ENCODE assay signal across 1 cellular context in the genomic region with DNA sequence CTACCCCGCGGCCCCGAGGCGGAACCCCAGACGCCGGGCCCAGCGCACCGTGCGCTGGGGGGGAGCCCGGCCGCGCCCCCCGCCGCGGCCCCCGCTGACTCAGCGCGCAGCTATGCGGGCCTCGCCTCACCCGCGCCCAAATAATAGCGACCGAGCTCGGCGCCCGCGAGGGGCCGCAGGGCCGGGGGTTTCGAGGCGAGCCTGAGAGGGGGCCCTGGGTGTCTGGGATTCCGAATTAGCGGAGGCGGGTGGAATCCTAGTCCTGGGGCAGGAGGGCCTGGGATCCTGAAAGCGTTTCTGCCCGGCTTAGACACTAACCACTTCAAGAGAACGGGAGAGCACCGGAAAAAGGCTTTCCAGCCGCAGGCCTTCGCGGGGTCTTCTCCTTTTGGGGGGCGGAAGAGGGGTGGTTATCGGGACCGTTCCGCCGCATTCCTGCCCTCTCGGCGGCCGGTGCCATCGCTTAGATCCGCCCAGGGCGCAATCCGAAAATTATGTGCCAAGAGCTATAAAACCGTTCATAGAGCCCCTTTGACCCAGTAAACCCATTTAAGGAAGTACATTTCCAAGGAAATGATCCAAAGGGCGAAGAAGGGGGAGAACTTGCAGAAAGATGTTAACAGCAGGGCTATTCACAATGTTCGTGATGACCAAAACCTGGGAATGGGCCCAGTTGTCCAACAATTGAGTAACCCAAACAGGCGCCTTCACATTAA.
TF ChIP-seq lines count a peak whose summit lies in the region.

No MANE protein-coding gene starts in this region.

TF ChIP-seq in HepG2, 621 proteins besides CTCF, POLR2A, EP300 and RAD21 (continued from another document and continues in another):
- TF ChIP-seq, protein P1, sequence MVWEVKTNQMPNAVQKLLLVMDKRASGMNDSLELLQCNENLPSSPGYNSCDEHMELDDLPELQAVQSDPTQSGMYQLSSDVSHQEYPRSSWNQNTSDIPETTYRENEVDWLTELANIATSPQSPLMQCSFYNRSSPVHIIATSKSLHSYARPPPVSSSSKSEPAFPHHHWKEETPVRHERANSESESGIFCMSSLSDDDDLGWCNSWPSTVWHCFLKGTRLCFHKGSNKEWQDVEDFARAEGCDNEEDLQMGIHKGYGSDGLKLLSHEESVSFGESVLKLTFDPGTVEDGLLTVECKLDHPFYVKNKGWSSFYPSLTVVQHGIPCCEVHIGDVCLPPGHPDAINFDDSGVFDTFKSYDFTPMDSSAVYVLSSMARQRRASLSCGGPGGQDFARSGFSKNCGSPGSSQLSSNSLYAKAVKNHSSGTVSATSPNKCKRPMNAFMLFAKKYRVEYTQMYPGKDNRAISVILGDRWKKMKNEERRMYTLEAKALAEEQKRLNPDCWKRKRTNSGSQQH (CRISPR knock-in tag; IDR thresholded peaks at IDR 0.05; ENCODE audit: low read depth): no peak; the same call in 1 of the 2 replicates
- TF ChIP-seq, protein P2, sequence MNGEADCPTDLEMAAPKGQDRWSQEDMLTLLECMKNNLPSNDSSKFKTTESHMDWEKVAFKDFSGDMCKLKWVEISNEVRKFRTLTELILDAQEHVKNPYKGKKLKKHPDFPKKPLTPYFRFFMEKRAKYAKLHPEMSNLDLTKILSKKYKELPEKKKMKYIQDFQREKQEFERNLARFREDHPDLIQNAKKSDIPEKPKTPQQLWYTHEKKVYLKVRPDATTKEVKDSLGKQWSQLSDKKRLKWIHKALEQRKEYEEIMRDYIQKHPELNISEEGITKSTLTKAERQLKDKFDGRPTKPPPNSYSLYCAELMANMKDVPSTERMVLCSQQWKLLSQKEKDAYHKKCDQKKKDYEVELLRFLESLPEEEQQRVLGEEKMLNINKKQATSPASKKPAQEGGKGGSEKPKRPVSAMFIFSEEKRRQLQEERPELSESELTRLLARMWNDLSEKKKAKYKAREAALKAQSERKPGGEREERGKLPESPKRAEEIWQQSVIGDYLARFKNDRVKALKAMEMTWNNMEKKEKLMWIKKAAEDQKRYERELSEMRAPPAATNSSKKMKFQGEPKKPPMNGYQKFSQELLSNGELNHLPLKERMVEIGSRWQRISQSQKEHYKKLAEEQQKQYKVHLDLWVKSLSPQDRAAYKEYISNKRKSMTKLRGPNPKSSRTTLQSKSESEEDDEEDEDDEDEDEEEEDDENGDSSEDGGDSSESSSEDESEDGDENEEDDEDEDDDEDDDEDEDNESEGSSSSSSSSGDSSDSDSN (CRISPR knock-in tag; IDR thresholded peaks at IDR 0.05): peak; percentile 81
- TF ChIP-seq ZNF567 (CRISPR knock-in tag; IDR thresholded peaks at IDR 0.05; ENCODE audit: borderline replicate concordance) (peak; percentile 55; the same call in 1 of the 2 replicates), NFATC3 (CRISPR knock-in tag; IDR thresholded peaks at IDR 0.05) (peak; percentile 69; the same call in 1 of the 2 replicates), ZNF556 (CRISPR knock-in tag; IDR thresholded peaks at IDR 0.05; ENCODE audit: borderline replicate concordance) (peak; percentile 68), SOX13 (IDR thresholded peaks at IDR 0.05) (no peak), SOX13 (CRISPR knock-in tag; conservative IDR thresholded peaks at IDR 0.05 in 1 of 2, IDR thresholded peaks at IDR 0.05 in 1 of 2) (peak in 1 of 2 experiments; percentile 71; a peak in 2 of 4 replicates), PHF5A (CRISPR knock-in tag; IDR thresholded peaks at IDR 0.05; ENCODE audit: low read depth, unreplicated experiment) (no peak), CREB1 (IDR thresholded peaks at IDR 0.05) (no peak), CREB1 (CRISPR knock-in tag; IDR thresholded peaks at IDR 0.05) (no peak), ZNF296 (CRISPR knock-in tag; conservative IDR thresholded peaks at IDR 0.05) (no peak), ATF1 (CRISPR knock-in tag; IDR thresholded peaks at IDR 0.05) (no peak), ZFX (CRISPR knock-in tag; IDR thresholded peaks at IDR 0.05; ENCODE audit: low read depth) (peak; percentile 85), MYNN (CRISPR knock-in tag; IDR thresholded peaks at IDR 0.05; ENCODE audit: low read depth) (no peak), ZNF792 (CRISPR knock-in tag; IDR thresholded peaks at IDR 0.05) (peak; percentile 11; the same call in 1 of the 2 replicates), KLF9 (CRISPR knock-in tag; IDR thresholded peaks at IDR 0.05; ENCODE audit: low read depth) (no peak), ARHGAP35 (CRISPR knock-in tag; IDR thresholded peaks at IDR 0.05; ENCODE audit: borderline replicate concordance) (no peak), ZNF501 (CRISPR knock-in tag; IDR thresholded peaks at IDR 0.05) (peak; percentile 94), IKZF1 (IDR thresholded peaks at IDR 0.05) (no peak), RAD51 (IDR thresholded peaks at IDR 0.05; ENCODE audit: borderline replicate concordance) (no peak), TBL1XR1 (IDR thresholded peaks at IDR 0.05; ENCODE audit: borderline replicate concordance, low read length, partially characterized antibody) (peak; percentile 17), ELF4 (CRISPR knock-in tag; IDR thresholded peaks at IDR 0.05; ENCODE audit: borderline replicate concordance) (peak; percentile 59; the same call in 1 of the 2 replicates), TARDBP (CRISPR knock-in tag; IDR thresholded peaks at IDR 0.05) (no peak), ESRRA (CRISPR knock-in tag; IDR thresholded peaks at IDR 0.05; ENCODE audit: low read depth) (no peak), ZNF20 (CRISPR knock-in tag; IDR thresholded peaks at IDR 0.05) (no peak), RXRB (CRISPR knock-in tag; IDR thresholded peaks at IDR 0.05; ENCODE audit: borderline replicate concordance) (no peak), SIN3B (IDR thresholded peaks at IDR 0.05; ENCODE audit: low read length) (no peak), EEA1 (CRISPR knock-in tag; IDR thresholded peaks at IDR 0.05; ENCODE audit: borderline replicate concordance) (no peak), REXO4 (CRISPR knock-in tag; IDR thresholded peaks at IDR 0.05; ENCODE audit: borderline replicate concordance) (no peak), HNF4A (CRISPR knock-in tag; IDR thresholded peaks at IDR 0.05) (0 out of 2 replicates have a peak, but pooled peaks have one; percentile 42), MEIS2 (CRISPR knock-in tag; IDR thresholded peaks at IDR 0.05) (no peak; the same call in 1 of the 2 replicates), ZNF10 (CRISPR knock-in tag; IDR thresholded peaks at IDR 0.05; ENCODE audit: borderline replicate concordance, low read depth) (no peak), SALL2 (CRISPR knock-in tag; IDR thresholded peaks at IDR 0.05) (peak; percentile 66; the same call in 1 of the 2 replicates), CCAR2 (optimal IDR thresholded peaks at IDR 0.05; ENCODE audit: low read depth, low read length) (no peak), NFYB (CRISPR knock-in tag; IDR thresholded peaks at IDR 0.05) (no peak; the same call in 1 of the 2 replicates), GPN1 (CRISPR knock-in tag; IDR thresholded peaks at IDR 0.05; ENCODE audit: borderline replicate concordance) (no peak), HDAC1 (CRISPR knock-in tag; IDR thresholded peaks at IDR 0.05) (peak; percentile 51)
- TF ChIP-seq, protein P3, sequence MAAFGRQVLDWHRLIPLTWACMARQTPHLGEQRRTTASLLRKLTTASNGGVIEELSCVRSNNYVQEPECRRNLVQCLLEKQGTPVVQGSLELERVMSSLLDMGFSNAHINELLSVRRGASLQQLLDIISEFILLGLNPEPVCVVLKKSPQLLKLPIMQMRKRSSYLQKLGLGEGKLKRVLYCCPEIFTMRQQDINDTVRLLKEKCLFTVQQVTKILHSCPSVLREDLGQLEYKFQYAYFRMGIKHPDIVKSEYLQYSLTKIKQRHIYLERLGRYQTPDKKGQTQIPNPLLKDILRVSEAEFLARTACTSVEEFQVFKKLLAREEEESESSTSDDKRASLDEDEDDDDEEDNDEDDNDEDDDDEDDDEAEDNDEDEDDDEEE (CRISPR knock-in tag; IDR thresholded peaks at IDR 0.05): peak; percentile 93
- TF ChIP-seq, protein P4, sequence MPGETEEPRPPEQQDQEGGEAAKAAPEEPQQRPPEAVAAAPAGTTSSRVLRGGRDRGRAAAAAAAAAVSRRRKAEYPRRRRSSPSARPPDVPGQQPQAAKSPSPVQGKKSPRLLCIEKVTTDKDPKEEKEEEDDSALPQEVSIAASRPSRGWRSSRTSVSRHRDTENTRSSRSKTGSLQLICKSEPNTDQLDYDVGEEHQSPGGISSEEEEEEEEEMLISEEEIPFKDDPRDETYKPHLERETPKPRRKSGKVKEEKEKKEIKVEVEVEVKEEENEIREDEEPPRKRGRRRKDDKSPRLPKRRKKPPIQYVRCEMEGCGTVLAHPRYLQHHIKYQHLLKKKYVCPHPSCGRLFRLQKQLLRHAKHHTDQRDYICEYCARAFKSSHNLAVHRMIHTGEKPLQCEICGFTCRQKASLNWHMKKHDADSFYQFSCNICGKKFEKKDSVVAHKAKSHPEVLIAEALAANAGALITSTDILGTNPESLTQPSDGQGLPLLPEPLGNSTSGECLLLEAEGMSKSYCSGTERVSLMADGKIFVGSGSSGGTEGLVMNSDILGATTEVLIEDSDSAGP (CRISPR knock-in tag; IDR thresholded peaks at IDR 0.05; ENCODE audit: borderline replicate concordance): peak; percentile 60
- TF ChIP-seq, protein P5, sequence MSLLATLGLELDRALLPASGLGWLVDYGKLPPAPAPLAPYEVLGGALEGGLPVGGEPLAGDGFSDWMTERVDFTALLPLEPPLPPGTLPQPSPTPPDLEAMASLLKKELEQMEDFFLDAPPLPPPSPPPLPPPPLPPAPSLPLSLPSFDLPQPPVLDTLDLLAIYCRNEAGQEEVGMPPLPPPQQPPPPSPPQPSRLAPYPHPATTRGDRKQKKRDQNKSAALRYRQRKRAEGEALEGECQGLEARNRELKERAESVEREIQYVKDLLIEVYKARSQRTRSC (CRISPR knock-in tag; IDR thresholded peaks at IDR 0.05; ENCODE audit: low read depth): peak; percentile 82; the same call in 1 of the 2 replicates
- TF ChIP-seq, protein P6, sequence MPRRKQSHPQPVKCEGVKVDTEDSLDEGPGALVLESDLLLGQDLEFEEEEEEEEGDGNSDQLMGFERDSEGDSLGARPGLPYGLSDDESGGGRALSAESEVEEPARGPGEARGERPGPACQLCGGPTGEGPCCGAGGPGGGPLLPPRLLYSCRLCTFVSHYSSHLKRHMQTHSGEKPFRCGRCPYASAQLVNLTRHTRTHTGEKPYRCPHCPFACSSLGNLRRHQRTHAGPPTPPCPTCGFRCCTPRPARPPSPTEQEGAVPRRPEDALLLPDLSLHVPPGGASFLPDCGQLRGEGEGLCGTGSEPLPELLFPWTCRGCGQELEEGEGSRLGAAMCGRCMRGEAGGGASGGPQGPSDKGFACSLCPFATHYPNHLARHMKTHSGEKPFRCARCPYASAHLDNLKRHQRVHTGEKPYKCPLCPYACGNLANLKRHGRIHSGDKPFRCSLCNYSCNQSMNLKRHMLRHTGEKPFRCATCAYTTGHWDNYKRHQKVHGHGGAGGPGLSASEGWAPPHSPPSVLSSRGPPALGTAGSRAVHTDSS (CRISPR knock-in tag; conservative IDR thresholded peaks at IDR 0.05): no peak
- TF ChIP-seq, protein P7, sequence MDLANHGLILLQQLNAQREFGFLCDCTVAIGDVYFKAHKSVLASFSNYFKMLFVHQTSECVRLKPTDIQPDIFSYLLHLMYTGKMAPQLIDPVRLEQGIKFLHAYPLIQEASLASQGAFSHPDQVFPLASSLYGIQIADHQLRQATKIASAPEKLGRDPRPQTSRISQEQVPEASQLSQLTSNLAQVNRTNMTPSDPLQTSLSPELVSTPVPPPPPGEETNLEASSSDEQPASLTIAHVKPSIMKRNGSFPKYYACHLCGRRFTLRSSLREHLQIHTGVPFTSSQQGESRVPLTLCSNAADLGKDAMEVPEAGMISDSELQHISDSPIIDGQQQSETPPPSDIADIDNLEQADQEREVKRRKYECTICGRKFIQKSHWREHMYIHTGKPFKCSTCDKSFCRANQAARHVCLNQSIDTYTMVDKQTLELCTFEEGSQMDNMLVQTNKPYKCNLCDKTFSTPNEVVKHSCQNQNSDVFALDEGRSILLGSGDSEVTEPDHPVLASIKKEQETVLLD (CRISPR knock-in tag; IDR thresholded peaks at IDR 0.05; ENCODE audit: low read depth): peak; percentile 56; the same call in 1 of the 2 replicates
- TF ChIP-seq, protein P8, sequence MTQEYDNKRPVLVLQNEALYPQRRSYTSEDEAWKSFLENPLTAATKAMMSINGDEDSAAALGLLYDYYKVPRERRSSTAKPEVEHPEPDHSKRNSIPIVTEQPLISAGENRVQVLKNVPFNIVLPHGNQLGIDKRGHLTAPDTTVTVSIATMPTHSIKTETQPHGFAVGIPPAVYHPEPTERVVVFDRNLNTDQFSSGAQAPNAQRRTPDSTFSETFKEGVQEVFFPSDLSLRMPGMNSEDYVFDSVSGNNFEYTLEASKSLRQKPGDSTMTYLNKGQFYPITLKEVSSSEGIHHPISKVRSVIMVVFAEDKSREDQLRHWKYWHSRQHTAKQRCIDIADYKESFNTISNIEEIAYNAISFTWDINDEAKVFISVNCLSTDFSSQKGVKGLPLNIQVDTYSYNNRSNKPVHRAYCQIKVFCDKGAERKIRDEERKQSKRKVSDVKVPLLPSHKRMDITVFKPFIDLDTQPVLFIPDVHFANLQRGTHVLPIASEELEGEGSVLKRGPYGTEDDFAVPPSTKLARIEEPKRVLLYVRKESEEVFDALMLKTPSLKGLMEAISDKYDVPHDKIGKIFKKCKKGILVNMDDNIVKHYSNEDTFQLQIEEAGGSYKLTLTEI (CRISPR knock-in tag; conservative IDR thresholded peaks at IDR 0.05): no peak
- TF ChIP-seq, protein P9, sequence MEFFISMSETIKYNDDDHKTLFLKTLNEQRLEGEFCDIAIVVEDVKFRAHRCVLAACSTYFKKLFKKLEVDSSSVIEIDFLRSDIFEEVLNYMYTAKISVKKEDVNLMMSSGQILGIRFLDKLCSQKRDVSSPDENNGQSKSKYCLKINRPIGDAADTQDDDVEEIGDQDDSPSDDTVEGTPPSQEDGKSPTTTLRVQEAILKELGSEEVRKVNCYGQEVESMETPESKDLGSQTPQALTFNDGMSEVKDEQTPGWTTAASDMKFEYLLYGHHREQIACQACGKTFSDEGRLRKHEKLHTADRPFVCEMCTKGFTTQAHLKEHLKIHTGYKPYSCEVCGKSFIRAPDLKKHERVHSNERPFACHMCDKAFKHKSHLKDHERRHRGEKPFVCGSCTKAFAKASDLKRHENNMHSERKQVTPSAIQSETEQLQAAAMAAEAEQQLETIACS (CRISPR knock-in tag; IDR thresholded peaks at IDR 0.05): no peak
